ENCODE assay signal across 8 cellular contexts in genomic region chr1:23529146-23530088, GRCh38. TPM values are rescaled to one million over a fixed set of nuclear protein-coding genes. Genes with fewer than 3 reads are reported as not detected.
DNase-seq lines count a peak whose midpoint lies in the region; ATAC-seq and TF ChIP-seq lines count a peak whose summit lies in the region.

No MANE protein-coding gene starts in this region.

- H3K36me3 ChIP-seq in KMS-11 (ENCODE audit: insufficient read depth) (no peaks in the 10 kb centered on the region), left lung (no peaks in the 10 kb centered on the region)

- no peaks in the 10 kb centered on the region for H3K27me3 ChIP-seq in KMS-11 (ENCODE audit: insufficient read depth, low read depth)
- peaks cover 0 to 23% (median 0%) of the 10 kb centered on the region in 45 donors for H3K27me3 ChIP-seq in dorsolateral prefrontal cortex
- peaks cover 0 to 8% of the 10 kb centered on the region in 2 donors for H3K27me3 ChIP-seq in left lung

- no peak for ATAC-seq in activated T-helper 17 cell treated with anti-CD3 and anti-CD28 coated beads, Interleukin-2, amount 50 U/mL, for 72 hours (replicated peaks)
- no peak for ATAC-seq in left lung

- peak overlapping the region; percentile 87 for H3K27ac ChIP-seq in KMS-11
- no peak overlapping the region for H3K27ac ChIP-seq in dorsolateral prefrontal cortex
- H3K27ac ChIP-seq in left lung = peak overlapping the region in 1 of 2 donors; percentile 91

- H3K4me3 ChIP-seq in KMS-11 (IDR thresholded peaks at IDR 0.05; ENCODE audit: insufficient read depth, low read depth, low read length) (peak overlapping the region; percentile 27), dorsolateral prefrontal cortex (no peak overlapping the region), left lung (peak overlapping the region in 1 of 2 donors; percentile 66)

- H3K27ac Mint-ChIP-seq in activated T-helper 17 cell treated with anti-CD3 and anti-CD28 coated beads, Interleukin-2, amount 50 U/mL, for 72 hours = peak overlapping the region; percentile 38
- H3K27ac Mint-ChIP-seq in nephron progenitor cell = no peak overlapping the region

- H3K9me3 ChIP-seq in left lung = no peaks in the 10 kb centered on the region

- H3K4me2 ChIP-seq in KMS-11 = peak overlapping the region; percentile 98

- H2AFZ ChIP-seq in KMS-11 (ENCODE audit: low read depth) = no peak overlapping the region

- peak overlapping the region; percentile 83 for H3K4me3 Mint-ChIP-seq in activated T-helper 17 cell treated with anti-CD3 and anti-CD28 coated beads, Interleukin-2, amount 50 U/mL, for 72 hours
- peak overlapping the region; percentile 71 for H3K4me3 Mint-ChIP-seq in nephron progenitor cell

- H3K27me3 Mint-ChIP-seq in activated T-helper 17 cell treated with anti-CD3 and anti-CD28 coated beads, Interleukin-2, amount 50 U/mL, for 72 hours = no peaks in the 10 kb centered on the region
- peaks cover 23% of the 10 kb centered on the region for H3K27me3 Mint-ChIP-seq in nephron progenitor cell (ENCODE audit: low read depth, poor library complexity)

- DNase-seq in DMS79 (lab: John Stamatoyannopoulos, UW) (peak; percentile 46), nephron progenitor cell (no peak), dorsolateral prefrontal cortex (no peak), GM03348 (ENCODE audit: low spot score) (no peak), D341Med (ENCODE audit: low spot score) (no peak), left lung (no peak)

- intact Hi-C loops in dorsolateral prefrontal cortex (cut with DNase I) = loop anchor here in 1 of 2 donors (10.0 kb wide), 1 partner anchor 165 kb away; the partner anchor contains the start of gene ZNF436
- intact Hi-C loops in left lung (cut with DNase I) = no loop called here

- peaks cover 54% of the 10 kb centered on the region for H3K4me1 Mint-ChIP-seq in activated T-helper 17 cell treated with anti-CD3 and anti-CD28 coated beads, Interleukin-2, amount 50 U/mL, for 72 hours
- peaks cover 40% of the 10 kb centered on the region for H3K4me1 Mint-ChIP-seq in nephron progenitor cell

- H3K9ac ChIP-seq in KMS-11 = peak overlapping the region; percentile 96

- TF ChIP-seq CTCF in KMS-11 (conservative IDR thresholded peaks at IDR 0.05; ENCODE audit: low read depth, low read length) (no peak), nephron progenitor cell (IDR thresholded peaks at IDR 0.05) (no peak), dorsolateral prefrontal cortex (IDR thresholded peaks at IDR 0.05 in 54 of 56, conservative IDR thresholded peaks at IDR 0.05 in 2 of 56; ENCODE audit: low read depth in 1 of 56, partially characterized antibody in 56 of 56) (no peak), left lung (IDR thresholded peaks at IDR 0.05) (no peak)

- no peaks in the 10 kb centered on the region for H3K9me3 Mint-ChIP-seq in activated T-helper 17 cell treated with anti-CD3 and anti-CD28 coated beads, Interleukin-2, amount 50 U/mL, for 72 hours
- H3K9me3 Mint-ChIP-seq in nephron progenitor cell = no peaks in the 10 kb centered on the region

- peaks cover 50% of the 10 kb centered on the region for H3K79me2 ChIP-seq in KMS-11 (ENCODE audit: insufficient read depth, low read depth)

- H3K36me3 Mint-ChIP-seq in activated T-helper 17 cell treated with anti-CD3 and anti-CD28 coated beads, Interleukin-2, amount 50 U/mL, for 72 hours (ENCODE audit: low read depth) = no peaks in the 10 kb centered on the region
- H3K36me3 Mint-ChIP-seq in nephron progenitor cell (ENCODE audit: low read depth) = no peaks in the 10 kb centered on the region

- H4K20me1 ChIP-seq in KMS-11 (ENCODE audit: insufficient read depth) = no peaks in the 10 kb centered on the region

- H3K4me1 ChIP-seq in KMS-11 (ENCODE audit: low read depth, poor library complexity, severe bottlenecking) (peaks cover 74% of the 10 kb centered on the region), left lung (peaks cover 20 to 98% of the 10 kb centered on the region in 2 donors)

RNA-seq across cellular contexts. Expression of gene E2F2, which starts 1.6 kb away (rescaled TPM):
- 10 to 100 TPM; 13.0 to 24.1 TPM for total RNA-seq in activated T-helper 17 cell treated with anti-CD3 and anti-CD28 coated beads, Interleukin-2, amount 50 U/mL, for 72 hours
- total RNA-seq in dorsolateral prefrontal cortex = 1 to 10 TPM in 1 of 120 experiments, under 1 TPM in 37, not detected in 82; 0.07 to 1.1 (median 0.15) TPM
- total RNA-seq in left lung = 1 to 10 TPM; 3.2 to 4.3 TPM

RNA-seq across cellular contexts. Expression of gene ID3, which starts 29.9 kb away (rescaled TPM):
- total RNA-seq in activated T-helper 17 cell treated with anti-CD3 and anti-CD28 coated beads, Interleukin-2, amount 50 U/mL, for 72 hours = 10 to 100 TPM; 19.5 to 45.2 TPM
- 100 to 1,000 TPM in 13 of 120 experiments, 10 to 100 TPM in 107; 20.5 to 247 (median 59.8) TPM for total RNA-seq in dorsolateral prefrontal cortex
- total RNA-seq in left lung = 100 to 1,000 TPM; 125 to 129 TPM

RNA-seq across cellular contexts. Expression of gene ASAP3, which starts 45.4 kb away (rescaled TPM):
- 1 to 10 TPM in 1 of 2 donors, under 1 TPM in 1; 0.37 to 1.0 TPM for total RNA-seq in activated T-helper 17 cell treated with anti-CD3 and anti-CD28 coated beads, Interleukin-2, amount 50 U/mL, for 72 hours
- total RNA-seq in dorsolateral prefrontal cortex (10 to 100 TPM; 15.5 to 61.0 (median 27.8) TPM), left lung (10 to 100 TPM; 35.2 to 43.7 TPM)

Comparison
In these comparisons a context has a peak if more than half of its experiments do, and no peak if none do; other contexts are left out.
1. RNA of gene ASAP3, which starts 45.4 kb away (total RNA-seq): 35.2 to 43.7 TPM in left lung and 15.5 to 61.0 TPM in dorsolateral prefrontal cortex; 0.37 to 1.0 TPM in activated T-helper 17 cell treated with anti-CD3 and anti-CD28 coated beads, Interleukin-2, amount 50 U/mL, for 72 hours; every median in the first group is over 4 times any median in the second.